ENCODE assay signal across 24 cellular contexts in the genomic region with DNA sequence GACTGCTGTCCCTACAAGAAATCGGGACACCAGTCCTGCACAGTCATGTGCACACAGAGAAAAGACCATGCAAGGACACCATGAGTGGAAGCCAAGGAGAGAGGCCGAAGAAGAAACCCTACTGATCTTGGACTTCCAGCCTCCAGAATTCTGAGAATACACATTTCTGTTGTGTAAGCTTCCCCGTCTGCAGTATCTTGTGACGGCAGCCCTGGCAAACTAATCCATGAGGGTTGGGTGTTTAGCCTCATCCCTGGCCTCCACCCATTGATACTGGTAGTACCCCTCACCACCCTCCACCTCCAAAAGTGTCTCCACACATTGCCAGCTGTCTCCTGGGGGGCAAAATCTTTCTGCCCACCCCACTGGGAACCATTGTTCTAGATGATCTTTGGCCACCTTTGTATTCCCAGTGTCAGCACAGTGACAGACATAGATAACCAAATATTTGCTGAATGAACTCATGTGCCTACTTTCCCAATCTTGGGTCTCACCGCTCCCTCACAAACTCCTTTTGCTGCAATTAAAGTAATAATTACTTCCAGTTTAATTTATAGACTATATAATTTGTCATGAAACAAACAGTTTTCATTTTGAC.
"Had no signal": no experiment of that assay in that cellular context is flagged by ENCODE, and none has a peak within 500 bp of the region (broad histone marks: within the 10 kb centered on the region; RNA-seq: fewer than 3 reads in every experiment).

No MANE protein-coding gene starts in this region.

- H3K27me3 ChIP-seq: MG63, SJSA1 had no signal

- H3K9me3 ChIP-seq: MG63, SJSA1 had no signal

- H3K27ac ChIP-seq: SJSA1, SK-N-MC had no signal

- DNase-seq: IMR-90, Karpas-422, KG1, MG63, NCI-H1092, NCI-H1105 treated with DMSO at 0.1 percent for 48 hours, NCI-H1417 treated with DMSO at 0.1 percent for 48 hours, NCI-H146, NCI-H1694 treated with DMSO at 0.1 percent for 48 hours, NCI-H1930, NCI-H2081, NCI-H2107, NCI-H226, NCI-H446, NCI-H510A, NCI-H524 treated with DMSO at 0.1 percent for 48 hours, NCI-H69, NCI-H774, PC-3, SIG-M5 had no signal

- H3K4me3 ChIP-seq: MG63, SJSA1, SK-N-MC had no signal

- ATAC-seq: Panc1, PC-3, Right ventricle myocardium inferior had no signal
